ENCODE assay signal across 1 cellular context in the genomic region with DNA sequence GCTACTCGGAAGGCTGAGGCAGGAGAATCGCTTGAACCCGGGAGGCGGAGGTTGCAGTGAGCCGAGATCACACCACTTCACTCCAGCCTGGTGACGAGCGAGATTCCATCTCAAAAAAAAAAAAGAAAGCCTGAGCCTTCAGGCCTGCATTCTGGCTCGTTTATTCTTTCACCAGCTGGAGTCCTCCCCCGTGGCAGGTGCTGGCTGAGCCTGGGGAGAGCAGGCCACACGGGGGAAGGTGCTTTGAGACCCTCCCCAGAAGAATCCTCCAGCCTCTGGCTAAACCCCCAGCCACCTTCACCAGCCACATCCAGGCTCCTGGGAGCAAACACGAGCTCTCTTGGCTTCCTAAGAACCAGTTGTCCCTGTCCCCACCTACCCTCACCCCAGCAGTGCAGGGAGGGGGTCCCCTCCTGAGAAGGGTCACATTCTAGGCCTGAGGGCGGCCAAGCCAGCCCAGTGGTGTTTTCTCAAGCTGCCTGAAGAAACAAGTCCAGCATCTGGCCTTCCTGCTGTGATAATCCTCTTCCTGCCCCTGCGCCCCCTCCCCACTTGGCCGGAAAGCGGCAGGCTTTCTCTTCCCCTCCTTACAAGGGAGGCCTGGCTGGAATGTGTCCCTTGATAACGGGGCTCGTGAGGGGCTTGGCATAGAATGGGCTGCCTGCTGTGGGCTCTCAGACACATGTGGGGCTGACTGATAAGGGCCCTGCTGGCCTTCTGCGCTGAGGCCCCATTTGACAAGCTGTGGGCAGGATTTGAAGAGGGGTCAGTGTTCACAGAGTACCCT.
TF ChIP-seq lines count a peak whose summit lies in the region.

No MANE protein-coding gene starts in this region.

TF ChIP-seq in K562, 482 proteins besides CTCF, POLR2A, EP300 and RAD21 (continued from another document and continues in another):
- TF ChIP-seq, protein P1, sequence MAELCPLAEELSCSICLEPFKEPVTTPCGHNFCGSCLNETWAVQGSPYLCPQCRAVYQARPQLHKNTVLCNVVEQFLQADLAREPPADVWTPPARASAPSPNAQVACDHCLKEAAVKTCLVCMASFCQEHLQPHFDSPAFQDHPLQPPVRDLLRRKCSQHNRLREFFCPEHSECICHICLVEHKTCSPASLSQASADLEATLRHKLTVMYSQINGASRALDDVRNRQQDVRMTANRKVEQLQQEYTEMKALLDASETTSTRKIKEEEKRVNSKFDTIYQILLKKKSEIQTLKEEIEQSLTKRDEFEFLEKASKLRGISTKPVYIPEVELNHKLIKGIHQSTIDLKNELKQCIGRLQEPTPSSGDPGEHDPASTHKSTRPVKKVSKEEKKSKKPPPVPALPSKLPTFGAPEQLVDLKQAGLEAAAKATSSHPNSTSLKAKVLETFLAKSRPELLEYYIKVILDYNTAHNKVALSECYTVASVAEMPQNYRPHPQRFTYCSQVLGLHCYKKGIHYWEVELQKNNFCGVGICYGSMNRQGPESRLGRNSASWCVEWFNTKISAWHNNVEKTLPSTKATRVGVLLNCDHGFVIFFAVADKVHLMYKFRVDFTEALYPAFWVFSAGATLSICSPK (IDR thresholded peaks at IDR 0.05; ENCODE audit: borderline replicate concordance): no peak
- TF ChIP-seq BCOR (IDR thresholded peaks at IDR 0.05) (no peak), ZNF764 (CRISPR knock-in tag; IDR thresholded peaks at IDR 0.05; ENCODE audit: low read depth) (no peak), ELF2 (CRISPR knock-in tag; IDR thresholded peaks at IDR 0.05) (no peak), MBD2 (IDR thresholded peaks at IDR 0.05; ENCODE audit: borderline replicate concordance, low read depth) (peak; percentile 83), CEBPB (tag; IDR thresholded peaks at IDR 0.05) (no peak), SIN3B (IDR thresholded peaks at IDR 0.05; ENCODE audit: low read depth) (no peak), ASH1L (IDR thresholded peaks at IDR 0.05; ENCODE audit: borderline replicate concordance, low read depth, partially characterized antibody) (no peak), DEAF1 (CRISPR knock-in tag; IDR thresholded peaks at IDR 0.05) (no peak), U2AF1 (optimal IDR thresholded peaks at IDR 0.05; ENCODE audit: low read depth, low read length) (no peak), NCOR1 (IDR thresholded peaks at IDR 0.05) (peak; percentile 99), DDX20 (tag; IDR thresholded peaks at IDR 0.05; ENCODE audit: low read depth) (no peak), PKNOX1 (IDR thresholded peaks at IDR 0.05) (0 out of 2 replicates have a peak, but pooled peaks have one; percentile 33), NELFE (IDR thresholded peaks at IDR 0.05; ENCODE audit: insufficient read depth, insufficient read length) (no peak), PREB (CRISPR knock-in tag; IDR thresholded peaks at IDR 0.05) (no peak), SUPT5H (IDR thresholded peaks at IDR 0.05) (peak; percentile 61), ZNF695 (CRISPR knock-in tag; IDR thresholded peaks at IDR 0.05) (no peak), CHD2 (IDR thresholded peaks at IDR 0.05; ENCODE audit: low read depth, low read length) (no peak), STAT5A (IDR thresholded peaks at IDR 0.05; ENCODE audit: borderline replicate concordance, low read length) (peak; percentile 92), MTF1 (CRISPR knock-in tag; IDR thresholded peaks at IDR 0.05; ENCODE audit: borderline replicate concordance) (no peak), SETDB1 (IDR thresholded peaks at IDR 0.05; ENCODE audit: low read length) (no peak), ZNF121 (CRISPR knock-in tag; conservative IDR thresholded peaks at IDR 0.05) (no peak), KLF13 (tag; IDR thresholded peaks at IDR 0.05; ENCODE audit: borderline replicate concordance, low read depth) (peak; percentile 40; the same call in 1 of the 2 replicates), ZNF347 (CRISPR knock-in tag; IDR thresholded peaks at IDR 0.05; ENCODE audit: low read depth) (no peak), TAF1 (IDR thresholded peaks at IDR 0.05; ENCODE audit: control insufficient read depth, extremely low read depth, insufficient read depth, low read length, severe bottlenecking) (peak; percentile 42), POLR2AphosphoS5 (IDR thresholded peaks at IDR 0.05; ENCODE audit: control insufficient read depth, insufficient read depth, low read depth, low read length) (peak; percentile 98), HOXB6 (CRISPR knock-in tag; IDR thresholded peaks at IDR 0.05; ENCODE audit: borderline replicate concordance) (no peak), NR2C1 (IDR thresholded peaks at IDR 0.05) (peak; percentile 76), NR2C1 (tag; IDR thresholded peaks at IDR 0.05) (peak; percentile 68), SMARCE1 (IDR thresholded peaks at IDR 0.05) (peak; percentile 98), ZNF324 (CRISPR knock-in tag; IDR thresholded peaks at IDR 0.05) (no peak)
- TF ChIP-seq, protein P2, sequence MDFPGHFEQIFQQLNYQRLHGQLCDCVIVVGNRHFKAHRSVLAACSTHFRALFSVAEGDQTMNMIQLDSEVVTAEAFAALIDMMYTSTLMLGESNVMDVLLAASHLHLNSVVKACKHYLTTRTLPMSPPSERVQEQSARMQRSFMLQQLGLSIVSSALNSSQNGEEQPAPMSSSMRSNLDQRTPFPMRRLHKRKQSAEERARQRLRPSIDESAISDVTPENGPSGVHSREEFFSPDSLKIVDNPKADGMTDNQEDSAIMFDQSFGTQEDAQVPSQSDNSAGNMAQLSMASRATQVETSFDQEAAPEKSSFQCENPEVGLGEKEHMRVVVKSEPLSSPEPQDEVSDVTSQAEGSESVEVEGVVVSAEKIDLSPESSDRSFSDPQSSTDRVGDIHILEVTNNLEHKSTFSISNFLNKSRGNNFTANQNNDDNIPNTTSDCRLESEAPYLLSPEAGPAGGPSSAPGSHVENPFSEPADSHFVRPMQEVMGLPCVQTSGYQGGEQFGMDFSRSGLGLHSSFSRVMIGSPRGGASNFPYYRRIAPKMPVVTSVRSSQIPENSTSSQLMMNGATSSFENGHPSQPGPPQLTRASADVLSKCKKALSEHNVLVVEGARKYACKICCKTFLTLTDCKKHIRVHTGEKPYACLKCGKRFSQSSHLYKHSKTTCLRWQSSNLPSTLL (IDR thresholded peaks at IDR 0.05): no peak
- TF ChIP-seq, protein P3, sequence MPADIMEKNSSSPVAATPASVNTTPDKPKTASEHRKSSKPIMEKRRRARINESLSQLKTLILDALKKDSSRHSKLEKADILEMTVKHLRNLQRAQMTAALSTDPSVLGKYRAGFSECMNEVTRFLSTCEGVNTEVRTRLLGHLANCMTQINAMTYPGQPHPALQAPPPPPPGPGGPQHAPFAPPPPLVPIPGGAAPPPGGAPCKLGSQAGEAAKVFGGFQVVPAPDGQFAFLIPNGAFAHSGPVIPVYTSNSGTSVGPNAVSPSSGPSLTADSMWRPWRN (IDR thresholded peaks at IDR 0.05; ENCODE audit: low read depth): peak; percentile 73
- TF ChIP-seq, protein P4, sequence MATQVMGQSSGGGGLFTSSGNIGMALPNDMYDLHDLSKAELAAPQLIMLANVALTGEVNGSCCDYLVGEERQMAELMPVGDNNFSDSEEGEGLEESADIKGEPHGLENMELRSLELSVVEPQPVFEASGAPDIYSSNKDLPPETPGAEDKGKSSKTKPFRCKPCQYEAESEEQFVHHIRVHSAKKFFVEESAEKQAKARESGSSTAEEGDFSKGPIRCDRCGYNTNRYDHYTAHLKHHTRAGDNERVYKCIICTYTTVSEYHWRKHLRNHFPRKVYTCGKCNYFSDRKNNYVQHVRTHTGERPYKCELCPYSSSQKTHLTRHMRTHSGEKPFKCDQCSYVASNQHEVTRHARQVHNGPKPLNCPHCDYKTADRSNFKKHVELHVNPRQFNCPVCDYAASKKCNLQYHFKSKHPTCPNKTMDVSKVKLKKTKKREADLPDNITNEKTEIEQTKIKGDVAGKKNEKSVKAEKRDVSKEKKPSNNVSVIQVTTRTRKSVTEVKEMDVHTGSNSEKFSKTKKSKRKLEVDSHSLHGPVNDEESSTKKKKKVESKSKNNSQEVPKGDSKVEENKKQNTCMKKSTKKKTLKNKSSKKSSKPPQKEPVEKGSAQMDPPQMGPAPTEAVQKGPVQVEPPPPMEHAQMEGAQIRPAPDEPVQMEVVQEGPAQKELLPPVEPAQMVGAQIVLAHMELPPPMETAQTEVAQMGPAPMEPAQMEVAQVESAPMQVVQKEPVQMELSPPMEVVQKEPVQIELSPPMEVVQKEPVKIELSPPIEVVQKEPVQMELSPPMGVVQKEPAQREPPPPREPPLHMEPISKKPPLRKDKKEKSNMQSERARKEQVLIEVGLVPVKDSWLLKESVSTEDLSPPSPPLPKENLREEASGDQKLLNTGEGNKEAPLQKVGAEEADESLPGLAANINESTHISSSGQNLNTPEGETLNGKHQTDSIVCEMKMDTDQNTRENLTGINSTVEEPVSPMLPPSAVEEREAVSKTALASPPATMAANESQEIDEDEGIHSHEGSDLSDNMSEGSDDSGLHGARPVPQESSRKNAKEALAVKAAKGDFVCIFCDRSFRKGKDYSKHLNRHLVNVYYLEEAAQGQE (CRISPR knock-in tag; IDR thresholded peaks at IDR 0.05; ENCODE audit: low read depth): no peak
- TF ChIP-seq, protein P5, sequence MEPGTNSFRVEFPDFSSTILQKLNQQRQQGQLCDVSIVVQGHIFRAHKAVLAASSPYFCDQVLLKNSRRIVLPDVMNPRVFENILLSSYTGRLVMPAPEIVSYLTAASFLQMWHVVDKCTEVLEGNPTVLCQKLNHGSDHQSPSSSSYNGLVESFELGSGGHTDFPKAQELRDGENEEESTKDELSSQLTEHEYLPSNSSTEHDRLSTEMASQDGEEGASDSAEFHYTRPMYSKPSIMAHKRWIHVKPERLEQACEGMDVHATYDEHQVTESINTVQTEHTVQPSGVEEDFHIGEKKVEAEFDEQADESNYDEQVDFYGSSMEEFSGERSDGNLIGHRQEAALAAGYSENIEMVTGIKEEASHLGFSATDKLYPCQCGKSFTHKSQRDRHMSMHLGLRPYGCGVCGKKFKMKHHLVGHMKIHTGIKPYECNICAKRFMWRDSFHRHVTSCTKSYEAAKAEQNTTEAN (CRISPR knock-in tag; IDR thresholded peaks at IDR 0.05): no peak
- TF ChIP-seq, protein P6, sequence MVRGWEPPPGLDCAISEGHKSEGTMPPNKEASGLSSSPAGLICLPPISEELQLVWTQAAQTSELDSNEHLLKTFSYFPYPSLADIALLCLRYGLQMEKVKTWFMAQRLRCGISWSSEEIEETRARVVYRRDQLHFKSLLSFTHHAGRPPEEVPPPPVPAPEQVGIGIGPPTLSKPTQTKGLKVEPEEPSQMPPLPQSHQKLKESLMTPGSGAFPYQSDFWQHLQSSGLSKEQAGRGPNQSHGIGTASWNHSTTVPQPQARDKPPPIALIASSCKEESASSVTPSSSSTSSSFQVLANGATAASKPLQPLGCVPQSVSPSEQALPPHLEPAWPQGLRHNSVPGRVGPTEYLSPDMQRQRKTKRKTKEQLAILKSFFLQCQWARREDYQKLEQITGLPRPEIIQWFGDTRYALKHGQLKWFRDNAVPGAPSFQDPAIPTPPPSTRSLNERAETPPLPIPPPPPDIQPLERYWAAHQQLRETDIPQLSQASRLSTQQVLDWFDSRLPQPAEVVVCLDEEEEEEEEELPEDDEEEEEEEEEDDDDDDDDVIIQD (CRISPR knock-in tag; IDR thresholded peaks at IDR 0.05): no peak
- TF ChIP-seq, protein P7, sequence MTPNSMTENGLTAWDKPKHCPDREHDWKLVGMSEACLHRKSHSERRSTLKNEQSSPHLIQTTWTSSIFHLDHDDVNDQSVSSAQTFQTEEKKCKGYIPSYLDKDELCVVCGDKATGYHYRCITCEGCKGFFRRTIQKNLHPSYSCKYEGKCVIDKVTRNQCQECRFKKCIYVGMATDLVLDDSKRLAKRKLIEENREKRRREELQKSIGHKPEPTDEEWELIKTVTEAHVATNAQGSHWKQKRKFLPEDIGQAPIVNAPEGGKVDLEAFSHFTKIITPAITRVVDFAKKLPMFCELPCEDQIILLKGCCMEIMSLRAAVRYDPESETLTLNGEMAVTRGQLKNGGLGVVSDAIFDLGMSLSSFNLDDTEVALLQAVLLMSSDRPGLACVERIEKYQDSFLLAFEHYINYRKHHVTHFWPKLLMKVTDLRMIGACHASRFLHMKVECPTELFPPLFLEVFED (CRISPR knock-in tag; conservative IDR thresholded peaks at IDR 0.05): no peak
- TF ChIP-seq, protein P8, sequence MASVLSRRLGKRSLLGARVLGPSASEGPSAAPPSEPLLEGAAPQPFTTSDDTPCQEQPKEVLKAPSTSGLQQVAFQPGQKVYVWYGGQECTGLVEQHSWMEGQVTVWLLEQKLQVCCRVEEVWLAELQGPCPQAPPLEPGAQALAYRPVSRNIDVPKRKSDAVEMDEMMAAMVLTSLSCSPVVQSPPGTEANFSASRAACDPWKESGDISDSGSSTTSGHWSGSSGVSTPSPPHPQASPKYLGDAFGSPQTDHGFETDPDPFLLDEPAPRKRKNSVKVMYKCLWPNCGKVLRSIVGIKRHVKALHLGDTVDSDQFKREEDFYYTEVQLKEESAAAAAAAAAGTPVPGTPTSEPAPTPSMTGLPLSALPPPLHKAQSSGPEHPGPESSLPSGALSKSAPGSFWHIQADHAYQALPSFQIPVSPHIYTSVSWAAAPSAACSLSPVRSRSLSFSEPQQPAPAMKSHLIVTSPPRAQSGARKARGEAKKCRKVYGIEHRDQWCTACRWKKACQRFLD (CRISPR knock-in tag; IDR thresholded peaks at IDR 0.05): peak; percentile 97
